Comparison of ENCODE assay signal across 31 cellular contexts in genomic region chr20:39233755-39234154, GRCh38.
"Had no signal": no experiment of that assay in that cellular context is flagged by ENCODE, and none has a peak within 500 bp of the region (broad histone marks: within the 10 kb centered on the region; RNA-seq: fewer than 3 reads in every experiment).

No MANE protein-coding gene starts in this region.

- H3K27me3 Mint-ChIP-seq: activated naive CD8-positive, alpha-beta T cell; dendritic cell treated with granulocyte-macrophage colony-stimulating factor and Interleukin-4, amounts not matched to agents 40 ng/mL and 50 ng/mL, for 4 days had no signal

- H3K36me3 Mint-ChIP-seq: activated naive CD8-positive, alpha-beta T cell had no signal

- ATAC-seq: activated CD4-positive, CD25-positive, alpha-beta regulatory T cell treated with anti-CD3 and anti-CD28 coated beads, Interleukin-2, amount 50 U/mL, for 24 hours; activated CD8-positive, alpha-beta T cell treated with anti-CD3 and anti-CD28 coated beads for 36 hours; activated T-cell treated with anti-CD3 and anti-CD28 coated beads, Interleukin-2, amount 50 U/mL, for 4 hours; activated T-helper 17 cell treated with anti-CD3 and anti-CD28 coated beads, Interleukin-2, amount 50 U/mL, for 72 hours; foreskin keratinocyte; gastrocnemius medialis; heart right ventricle had no signal

- H3K9me3 Mint-ChIP-seq: activated B cell treated with CpG ODN at 0.5 μM for 24 hours; activated CD8-positive, alpha-beta T cell treated with anti-CD3 and anti-CD28 coated beads for 36 hours; activated T-cell treated with anti-CD3 and anti-CD28 coated beads, Interleukin-2, amount 50 U/mL, for 4 hours; activated T-helper 17 cell treated with anti-CD3 and anti-CD28 coated beads, Interleukin-2, amount 50 U/mL, for 72 hours; central memory CD8-positive, alpha-beta T cell; dendritic cell treated with granulocyte-macrophage colony-stimulating factor and Interleukin-4, amounts not matched to agents 40 ng/mL and 50 ng/mL, for 4 days had no signal

- H3K4me3 ChIP-seq: coronary artery, dorsolateral prefrontal cortex, esophagus muscularis mucosa, gastrocnemius medialis, heart right ventricle had no signal

- H3K27ac Mint-ChIP-seq: activated B cell treated with CpG ODN at 0.5 μM for 24 hours; activated CD8-positive, alpha-beta T cell treated with anti-CD3 and anti-CD28 coated beads for 36 hours; activated naive CD8-positive, alpha-beta T cell; activated T-helper 17 cell treated with anti-CD3 and anti-CD28 coated beads, Interleukin-2, amount 50 U/mL, for 72 hours; dendritic cell treated with granulocyte-macrophage colony-stimulating factor and Interleukin-4, amounts not matched to agents 40 ng/mL and 50 ng/mL, for 4 days had no signal

- FAIRE-seq: astrocyte, bronchial epithelial cell had no signal

- H3K4me1 ChIP-seq: esophagus muscularis mucosa, foreskin keratinocyte, gastrocnemius medialis, heart right ventricle had no signal

- H3K4me1 Mint-ChIP-seq: activated B cell treated with CpG ODN at 0.5 μM for 24 hours; activated T-helper 17 cell treated with anti-CD3 and anti-CD28 coated beads, Interleukin-2, amount 50 U/mL, for 72 hours; central memory CD8-positive, alpha-beta T cell had no signal

- H3K9me3 ChIP-seq: esophagus muscularis mucosa, gastrocnemius medialis, heart right ventricle had no signal

- H3K27ac ChIP-seq: brain microvascular endothelial cell, coronary artery, dorsolateral prefrontal cortex, esophagus muscularis mucosa, foreskin keratinocyte, gastrocnemius medialis, heart right ventricle, VCaP had no signal

- DNase-seq: activated B cell treated with CpG ODN at 0.5 μM for 24 hours; activated CD4-positive, alpha-beta T cell treated with anti-CD3 and anti-CD28 coated beads for 48 hours; activated CD4-positive, alpha-beta T cell treated with anti-CD3 and anti-CD28 coated beads, Interleukin-2, amount 50 U/mL, for 1 hour; activated CD4-positive, alpha-beta T cell treated with anti-CD3 and anti-CD28 coated beads, Interleukin-2, amount 50 U/mL, for 48 hours; activated CD8-positive, alpha-beta memory T cell treated with anti-CD3 and anti-CD28 coated beads for 24 hours; activated CD8-positive, alpha-beta T cell treated with anti-CD3 and anti-CD28 coated beads for 36 hours; activated effector memory CD4-positive, alpha-beta T cell treated with Interleukin-2 at 50 U/mL for 16 hours; activated gamma-delta T cell treated with Interleukin-2 at 50 U/mL for 16 hours; activated naive CD4-positive, alpha-beta T cell treated with anti-CD3 and anti-CD28 coated beads, Interleukin-2, amount 50 U/mL, for 16 hours; activated naive CD4-positive, alpha-beta T cell treated with Interleukin-2 at 50 U/mL for 16 hours; activated T-cell treated with anti-CD3 and anti-CD28 coated beads, Interleukin-2, amount 50 U/mL, for 4 hours; amniotic stem cell; anterior cingulate cortex; brain microvascular endothelial cell; dorsolateral prefrontal cortex; effector memory CD4-positive, alpha-beta T cell; erythroblast; foreskin keratinocyte; gastrocnemius medialis; heart right ventricle; T-helper 2 cell had no signal

- H3K27me3 ChIP-seq: brain microvascular endothelial cell, foreskin keratinocyte, gastrocnemius medialis had no signal

- H3K36me3 ChIP-seq: brain microvascular endothelial cell, esophagus muscularis mucosa, gastrocnemius medialis, heart right ventricle had no signal

- H3K4me3 Mint-ChIP-seq: activated B cell treated with CpG ODN at 0.5 μM for 24 hours; activated CD8-positive, alpha-beta T cell treated with anti-CD3 and anti-CD28 coated beads for 36 hours; activated naive CD8-positive, alpha-beta T cell; activated T-cell treated with anti-CD3 and anti-CD28 coated beads, Interleukin-2, amount 50 U/mL, for 4 hours; activated T-helper 17 cell treated with anti-CD3 and anti-CD28 coated beads, Interleukin-2, amount 50 U/mL, for 72 hours; central memory CD8-positive, alpha-beta T cell; dendritic cell treated with granulocyte-macrophage colony-stimulating factor and Interleukin-4, amounts not matched to agents 40 ng/mL and 50 ng/mL, for 4 days had no signal
